8 cellular contexts compared by ENCODE assay signal in the genomic region with DNA sequence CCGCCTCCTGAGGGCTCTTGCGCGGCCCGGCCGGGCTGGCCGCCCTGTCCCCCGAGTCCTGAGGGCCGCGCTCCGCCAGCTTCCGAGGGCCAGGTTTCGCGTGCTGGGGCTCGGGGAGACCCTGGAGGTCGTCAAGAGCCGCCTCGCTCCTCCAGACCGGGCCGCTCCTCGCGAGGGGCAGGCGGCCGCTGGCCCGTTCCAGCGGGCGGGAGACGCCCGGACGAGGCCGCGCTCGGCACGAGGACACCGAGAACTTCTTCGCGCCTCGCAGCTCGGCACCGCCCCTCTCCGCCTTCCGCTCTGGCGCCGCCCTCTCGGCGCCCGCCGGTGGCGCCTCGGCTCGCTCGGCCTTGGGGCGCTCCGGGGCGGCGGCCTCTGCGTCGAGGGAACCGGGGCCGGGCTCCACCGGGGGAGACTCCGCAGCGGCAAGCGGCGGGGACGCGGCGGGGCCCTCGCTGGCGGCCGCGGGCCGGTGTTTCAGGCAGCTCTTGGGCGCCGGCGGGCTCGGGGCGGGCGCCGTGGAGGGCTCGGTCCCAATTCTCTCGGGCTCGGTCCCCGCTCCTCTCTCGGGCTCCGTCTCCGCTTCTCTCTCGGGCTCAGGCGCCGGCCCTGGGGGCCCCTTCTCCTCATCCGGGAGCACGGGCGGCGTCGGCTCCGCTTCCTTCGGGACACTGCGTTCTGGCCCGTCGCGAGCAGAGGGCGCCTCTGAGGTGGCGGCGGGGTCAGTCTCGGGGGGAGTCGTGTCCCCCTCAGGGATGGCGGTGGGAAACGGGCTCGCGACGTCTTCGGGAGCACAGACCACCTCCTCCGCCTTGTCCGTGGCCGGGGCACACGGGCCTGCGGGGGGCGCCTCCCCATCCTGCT.
DNase-seq lines count a peak whose midpoint lies in the region; ATAC-seq and TF ChIP-seq lines count a peak whose summit lies in the region.

No MANE protein-coding gene starts in this region.

- ATAC-seq in stimulated activated naive CD8-positive, alpha-beta T cell treated with anti-CD3 and anti-CD28 coated beads, Interleukin-15, amount 100 ng/mL, for 72 hours: peak; percentile 91
- no peak for ATAC-seq in GM19035 (IDR thresholded peaks at IDR 0.05; ENCODE audit: unreplicated experiment)

- H3K4me1 ChIP-seq in ES-I3 (ENCODE audit: insufficient read depth, low read length) (no peaks in the 10 kb centered on the region), esophagus muscularis mucosa (peaks cover 19 to 33% (median 25%) of the 10 kb centered on the region in 4 donors)

- 21% methylated on average over 41 of the region's 117 CpGs for WGBS in esophagus muscularis mucosa

- H3K36me3 ChIP-seq in ES-I3 (ENCODE audit: insufficient read depth, low read length): no peaks in the 10 kb centered on the region
- H3K36me3 ChIP-seq in esophagus muscularis mucosa: no peaks in the 10 kb centered on the region

- no peaks in the 10 kb centered on the region for H3K9me3 Mint-ChIP-seq in neural crest cell
- H3K9me3 Mint-ChIP-seq in stimulated activated naive CD8-positive, alpha-beta T cell treated with anti-CD3 and anti-CD28 coated beads, Interleukin-15, amount 100 ng/mL, for 72 hours: no peaks in the 10 kb centered on the region

- peaks cover 41% of the 10 kb centered on the region for H3K27me3 Mint-ChIP-seq in neural crest cell (ENCODE audit: low read depth)
- H3K27me3 Mint-ChIP-seq in stimulated activated naive CD8-positive, alpha-beta T cell treated with anti-CD3 and anti-CD28 coated beads, Interleukin-15, amount 100 ng/mL, for 72 hours: peaks cover 5% of the 10 kb centered on the region

- no peak for TF ChIP-seq POLR2A in esophagus muscularis mucosa (IDR thresholded peaks at IDR 0.05; ENCODE audit: low read depth)

- H3K27me3 ChIP-seq in esophagus muscularis mucosa: peaks cover 0 to 29% (median 13%) of the 10 kb centered on the region in 4 donors

- H3K4me3 ChIP-seq in esophagus muscularis mucosa: peak overlapping the region; percentile 55 to 64 (median 58)

- DNase-seq in activated T-cell treated with anti-CD3 and anti-CD28 coated beads for 48 hours (ENCODE audit: low read depth) (peak; percentile 65), esophagus muscularis mucosa (ENCODE audit: extremely low spot score) (peak; percentile 90), neural crest cell (ENCODE audit: low read depth, low spot score) (peak; percentile 59), COLO668 (lab: John Stamatoyannopoulos, UW; ENCODE audit: unreplicated experiment) (no peak), NOMO-1 treated with dmso at 0.1 percent for 144 hours (lab: John Stamatoyannopoulos, UW; ENCODE audit: unreplicated experiment) (no peak)
- peak; percentile 71 to 73 for DNase-seq in stimulated activated naive CD8-positive, alpha-beta T cell treated with anti-CD3 and anti-CD28 coated beads, Interleukin-15, amount 100 ng/mL, for 72 hours

- peak overlapping the region; percentile 79 for H3K9ac ChIP-seq in ES-I3 (ENCODE audit: low read depth, low read length)

- H3K27ac Mint-ChIP-seq in neural crest cell (ENCODE audit: unreplicated experiment): no peak overlapping the region
- peak overlapping the region; percentile 63 to 75 for H3K27ac Mint-ChIP-seq in stimulated activated naive CD8-positive, alpha-beta T cell treated with anti-CD3 and anti-CD28 coated beads, Interleukin-15, amount 100 ng/mL, for 72 hours

- peaks cover 24% of the 10 kb centered on the region for H3K4me1 Mint-ChIP-seq in neural crest cell
- H3K4me1 Mint-ChIP-seq in stimulated activated naive CD8-positive, alpha-beta T cell treated with anti-CD3 and anti-CD28 coated beads, Interleukin-15, amount 100 ng/mL, for 72 hours: peaks cover 9% of the 10 kb centered on the region

- intact Hi-C loops in esophagus muscularis mucosa (cut with DNase I): loop anchor here (5.0 kb wide), 1 partner anchor 90 kb away; a partner anchor contains a TSS

- H3K9me3 ChIP-seq in ES-I3 (ENCODE audit: control insufficient read depth, insufficient read depth, low read length): peaks cover 8% of the 10 kb centered on the region; the same call in 1 of the 2 replicates
- no peaks in the 10 kb centered on the region for H3K9me3 ChIP-seq in esophagus muscularis mucosa

- peak overlapping the region; percentile 66 to 81 (median 74) for H3K27ac ChIP-seq in esophagus muscularis mucosa (replicated peaks in 1 of 4)

- TF ChIP-seq EP300 in esophagus muscularis mucosa (IDR thresholded peaks at IDR 0.05): no peak

- TF ChIP-seq CTCF in esophagus muscularis mucosa (IDR thresholded peaks at IDR 0.05): peak in 2 of 3 experiments; percentile 25 to 34
- peak; percentile 49 for TF ChIP-seq CTCF in neural crest cell (conservative IDR thresholded peaks at IDR 0.05)

- H3K4me3 Mint-ChIP-seq in neural crest cell: peak overlapping the region; percentile 47
- peak overlapping the region; percentile 79 to 84 for H3K4me3 Mint-ChIP-seq in stimulated activated naive CD8-positive, alpha-beta T cell treated with anti-CD3 and anti-CD28 coated beads, Interleukin-15, amount 100 ng/mL, for 72 hours

- H3K36me3 Mint-ChIP-seq in neural crest cell (ENCODE audit: low read depth): no peaks in the 10 kb centered on the region

Comparison
In these comparisons a context has a peak if more than half of its experiments do, and no peak if none do; other contexts are left out.
1. DNase-seq: peak in activated T-cell treated with anti-CD3 and anti-CD28 coated beads for 48 hours (single experiment), esophagus muscularis mucosa (single experiment), neural crest cell (single experiment) and stimulated activated naive CD8-positive, alpha-beta T cell treated with anti-CD3 and anti-CD28 coated beads, Interleukin-15, amount 100 ng/mL, for 72 hours (2 of 2); none in COLO668 (single experiment) and NOMO-1 treated with dmso at 0.1 percent for 144 hours (single experiment).